Comparison of ENCODE assay signal across 20 cellular contexts in genomic region chr22:47597041-47597440, GRCh38.
"Had no signal": no experiment of that assay in that cellular context is flagged by ENCODE, and none has a peak within 500 bp of the region (broad histone marks: within the 10 kb centered on the region; RNA-seq: fewer than 3 reads in every experiment).

No MANE protein-coding gene starts in this region.

- H3K27me3 ChIP-seq: neutrophil, ovary, right lobe of liver had no signal

- H3K4me3 ChIP-seq: ovary, right lobe of liver had no signal

- H3K4me1 ChIP-seq: right lobe of liver had no signal

- H3K9me3 ChIP-seq: neutrophil, ovary, right lobe of liver had no signal

- H3K27ac ChIP-seq: epithelial cell of prostate, neutrophil, ovary, right lobe of liver had no signal

- H3K36me3 ChIP-seq: neutrophil, ovary, right lobe of liver had no signal

- ATAC-seq: activated CD4-positive, alpha-beta T cell treated with anti-CD3 and anti-CD28 coated beads for 36 hours; activated CD8-positive, alpha-beta T cell treated with anti-CD3 and anti-CD28 coated beads, Interleukin-2, amount 10 ng/mL, durations not matched to agents 7 days and 5 days; activated naive CD8-positive, alpha-beta T cell treated with anti-CD3 and anti-CD28 coated beads, Interleukin-2, amount 50 U/mL, for 24 hours; left ventricle myocardium superior; right lobe of liver; stimulated activated effector memory CD8-positive, alpha-beta T cell treated with anti-CD3 and anti-CD28 coated beads, Interleukin-12 subunit alpha, Interleukin-12 subunit beta, amount 100 ng/mL, for 72 hours had no signal

- DNase-seq: activated CD4-positive, alpha-beta T cell treated with anti-CD3 and anti-CD28 coated beads for 36 hours; activated CD4-positive, CD25-positive, alpha-beta regulatory T cell; activated CD8-positive, alpha-beta T cell treated with anti-CD3 and anti-CD28 coated beads, Interleukin-2, amount 10 ng/mL, durations not matched to agents 7 days and 5 days; activated naive CD8-positive, alpha-beta T cell treated with anti-CD3 and anti-CD28 coated beads, Interleukin-2, amount 50 U/mL, for 24 hours; activated T-cell treated with anti-CD3 and anti-CD28 coated beads, Interleukin-2, amount 50 U/mL, for 24 hours; amygdala; central memory CD4-positive, alpha-beta T cell; effector CD4-positive, alpha-beta T cell; left ventricle myocardium superior; naive B cell; nephron progenitor cell; ovary; right lobe of liver; small intestine; stimulated activated CD4-positive, alpha-beta T cell treated with anti-CD3 and anti-CD28 coated beads, Interleukin-4, amount 100 ng/mL, for 24 hours; substantia nigra; T-helper 1 cell had no signal
